Comparison of ENCODE assay signal across 8 cellular contexts in genomic region chr4:55636622-55636999, GRCh38. TPM values are rescaled to one million over a fixed set of nuclear protein-coding genes. Genes with fewer than 3 reads are reported as not detected.
DNase-seq lines count a peak whose midpoint lies in the region; ATAC-seq, FAIRE-seq and TF ChIP-seq lines count a peak whose summit lies in the region.

No MANE protein-coding gene starts in this region.

- CTCF ChIA-PET in activated naive CD4-positive, alpha-beta T cell treated with anti-CD3 and anti-CD28 coated beads, Interleukin-2, amount 10 ng/mL, durations not matched to agents 7 days and 5 days (lab: Charles Lee) = interaction anchor here (1.0 kb wide), 1 partner anchor 229 kb away, joined by 4 read pairs; no protein-coding TSS in a partner anchor

- no peaks in the 10 kb centered on the region for H3K79me2 ChIP-seq in keratinocyte (ENCODE audit: control insufficient read depth, insufficient read depth, low read length)

- no peaks in the 10 kb centered on the region for H3K36me3 ChIP-seq in ascending aorta
- H3K36me3 ChIP-seq in keratinocyte (ENCODE audit: control insufficient read depth in 2 of 2, extremely low read depth in 1 of 2, insufficient read depth in 2 of 2, low read length in 2 of 2) = no peaks in the 10 kb centered on the region
- no peaks in the 10 kb centered on the region for H3K36me3 ChIP-seq in suprapubic skin

- H3K9me3 ChIP-seq in ascending aorta = no peaks in the 10 kb centered on the region
- H3K9me3 ChIP-seq in keratinocyte (ENCODE audit: control insufficient read depth, low read depth, low read length) = no peaks in the 10 kb centered on the region
- no peaks in the 10 kb centered on the region for H3K9me3 ChIP-seq in suprapubic skin

- TF ChIP-seq CTCF in ascending aorta (IDR thresholded peaks at IDR 0.05) = no peak
- TF ChIP-seq CTCF in keratinocyte (optimal IDR thresholded peaks at IDR 0.05 in 1 of 3, IDR thresholded peaks at IDR 0.05 in 1 of 3, conservative IDR thresholded peaks at IDR 0.05 in 1 of 3; ENCODE audit: extremely low read depth in 1 of 3, insufficient read depth in 2 of 3, low read length in 3 of 3) = no peak
- TF ChIP-seq CTCF in suprapubic skin (IDR thresholded peaks at IDR 0.05) = no peak

- H3K9me1 ChIP-seq in keratinocyte (ENCODE audit: control insufficient read depth, extremely low read depth, insufficient read depth, low read length) = no peaks in the 10 kb centered on the region

- no peak for DNase-seq in activated naive CD4-positive, alpha-beta T cell treated with anti-CD3 and anti-CD28 coated beads, Interleukin-2, amount 10 ng/mL, durations not matched to agents 7 days and 5 days
- DNase-seq in activated naive CD4-positive, alpha-beta T cell treated with anti-CD3 and anti-CD28 coated beads, Interleukin-2, amount 50 U/mL, for 72 hours (ENCODE audit: low spot score in 2 of 2) = no peak
- DNase-seq in ascending aorta (ENCODE audit: low spot score in 2 of 2) = no peak
- DNase-seq in keratinocyte (ENCODE audit: low read depth, low spot score) = no peak
- DNase-seq in suprapubic skin (ENCODE audit: low spot score in 2 of 2) = no peak
- DNase-seq in effector CD4-positive, alpha-beta T cell = no peak
- DNase-seq in amygdala (lab: John Stamatoyannopoulos, UW) = no peak

- WGBS in suprapubic skin = 12% methylated on average over 8 of the region's 8 CpGs

- H3K27ac ChIP-seq in ascending aorta (no peak overlapping the region), keratinocyte (ENCODE audit: control insufficient read depth, insufficient read depth, low read length) (peak overlapping the region; percentile 33), suprapubic skin (no peak overlapping the region)

- no peak for TF ChIP-seq POLR2A in suprapubic skin (IDR thresholded peaks at IDR 0.05)

- no peak for ATAC-seq in activated naive CD4-positive, alpha-beta T cell treated with anti-CD3 and anti-CD28 coated beads, Interleukin-2, amount 50 U/mL, for 72 hours
- ATAC-seq in HG03521 (IDR thresholded peaks at IDR 0.05; ENCODE audit: unreplicated experiment) = no peak

- no peak for FAIRE-seq in keratinocyte (lab: Jason Lieb, UNC)

- H3K4me1 ChIP-seq in ascending aorta (peaks cover 8 to 9% of the 10 kb centered on the region in 2 donors), keratinocyte (ENCODE audit: control insufficient read depth, extremely low read depth, insufficient read depth, low read length) (peaks cover 15% of the 10 kb centered on the region), suprapubic skin (peaks cover 17% of the 10 kb centered on the region)

- H3K4me1 Mint-ChIP-seq in activated naive CD4-positive, alpha-beta T cell treated with anti-CD3 and anti-CD28 coated beads, Interleukin-2, amount 10 ng/mL, durations not matched to agents 7 days and 5 days = peaks cover 14% of the 10 kb centered on the region

- peak overlapping the region; percentile 52 for H3K4me3 Mint-ChIP-seq in activated naive CD4-positive, alpha-beta T cell treated with anti-CD3 and anti-CD28 coated beads, Interleukin-2, amount 10 ng/mL, durations not matched to agents 7 days and 5 days

- H3K9me3 Mint-ChIP-seq in activated naive CD4-positive, alpha-beta T cell treated with anti-CD3 and anti-CD28 coated beads, Interleukin-2, amount 10 ng/mL, durations not matched to agents 7 days and 5 days = no peaks in the 10 kb centered on the region
- H3K9me3 Mint-ChIP-seq in activated naive CD4-positive, alpha-beta T cell treated with anti-CD3 and anti-CD28 coated beads, Interleukin-2, amount 50 U/mL, for 72 hours = no peaks in the 10 kb centered on the region

- H3K9ac ChIP-seq in keratinocyte (ENCODE audit: control insufficient read depth, extremely low read depth, insufficient read depth, low read length) = peak overlapping the region; percentile 51

- H3K4me2 ChIP-seq in keratinocyte (ENCODE audit: control insufficient read depth, extremely low read depth, insufficient read depth, low read depth, low read length) = peak overlapping the region; percentile 92

- H3K36me3 Mint-ChIP-seq in activated naive CD4-positive, alpha-beta T cell treated with anti-CD3 and anti-CD28 coated beads, Interleukin-2, amount 10 ng/mL, durations not matched to agents 7 days and 5 days = no peaks in the 10 kb centered on the region
- peaks cover 0 to 7% of the 10 kb centered on the region in 2 donors for H3K36me3 Mint-ChIP-seq in activated naive CD4-positive, alpha-beta T cell treated with anti-CD3 and anti-CD28 coated beads, Interleukin-2, amount 50 U/mL, for 72 hours

- no peak overlapping the region for H3K27ac Mint-ChIP-seq in activated naive CD4-positive, alpha-beta T cell treated with anti-CD3 and anti-CD28 coated beads, Interleukin-2, amount 10 ng/mL, durations not matched to agents 7 days and 5 days
- H3K27ac Mint-ChIP-seq in activated naive CD4-positive, alpha-beta T cell treated with anti-CD3 and anti-CD28 coated beads, Interleukin-2, amount 50 U/mL, for 72 hours = no peak overlapping the region

- H3K27me3 Mint-ChIP-seq in activated naive CD4-positive, alpha-beta T cell treated with anti-CD3 and anti-CD28 coated beads, Interleukin-2, amount 10 ng/mL, durations not matched to agents 7 days and 5 days = peaks cover 70% of the 10 kb centered on the region

- H2AFZ ChIP-seq in keratinocyte (ENCODE audit: control insufficient read depth, low read length) = peak overlapping the region; percentile 93

- TF ChIP-seq EP300 in suprapubic skin (IDR thresholded peaks at IDR 0.05) = no peak

- H3K27me3 ChIP-seq in ascending aorta (no peaks in the 10 kb centered on the region), keratinocyte (ENCODE audit: control insufficient read depth, extremely low read depth, insufficient read depth, low read length) (no peaks in the 10 kb centered on the region), suprapubic skin (peaks cover 12% of the 10 kb centered on the region)

- H3K4me3 ChIP-seq in ascending aorta = peak overlapping the region; percentile 49 to 63
- peak overlapping the region; percentile 46 to 74 (median 74) for H3K4me3 ChIP-seq in keratinocyte (ENCODE audit: control insufficient read depth in 2 of 3, extremely low read depth in 1 of 3, insufficient read depth in 2 of 3, low read depth in 1 of 3, low read length in 3 of 3)
- peak overlapping the region; percentile 62 for H3K4me3 ChIP-seq in suprapubic skin

- intact Hi-C loops in ascending aorta (cut with DNase I) = no loop called here

- H4K20me1 ChIP-seq in keratinocyte (ENCODE audit: control insufficient read depth, extremely low read depth, insufficient read depth, low read length) = no peaks in the 10 kb centered on the region

- dilution Hi-C loops in keratinocyte (cut with MboI; ENCODE audit: extremely low pct_ligation_motif_present, low sequenced_read_pairs) = no loop called here

RNA-seq across cellular contexts. Expression of gene NMU, which starts 0.5 kb away (rescaled TPM):
- total RNA-seq in activated naive CD4-positive, alpha-beta T cell treated with anti-CD3 and anti-CD28 coated beads, Interleukin-2, amount 50 U/mL, for 72 hours = under 1 TPM in 1 of 2 donors, not detected in 1; 0.35 TPM
- total RNA-seq in ascending aorta (not detected), suprapubic skin (10 to 100 TPM; 16.3 to 54.7 (median 36.7) TPM)
- polyA plus RNA-seq in keratinocyte = 4.1 to 12.0 TPM (median 5.2 TPM) in 3 replicates
- not detected for polyA plus RNA-seq in keratinocyte (2011; ENCODE audit: low read depth)
- 2.3 and 4.8 TPM in 2 replicates for polyA plus RNA-seq in keratinocyte (2011; cell fraction: cytosol; rRNA removed)
- 1.9 and 3.1 TPM in 2 replicates for polyA plus RNA-seq in keratinocyte (2011; cell fraction: nucleus; rRNA removed)
- 2.6 and 4.8 TPM in 2 replicates for polyA plus RNA-seq in keratinocyte (2012; ENCODE audit: low replicate concordance)
- polyA minus RNA-seq in keratinocyte = 1.3 to 1.5 TPM in 2 of 3 replicates, not detected in the other
- 3.5 TPM for polyA minus RNA-seq in keratinocyte (2011; cell fraction: cytosol; rRNA and poly(A)+ RNA removed)
- not detected in 2 replicates for polyA minus RNA-seq in keratinocyte (2011; cell fraction: nucleus; rRNA and poly(A)+ RNA removed)

RNA-seq across cellular contexts. Expression of gene PDCL2, which starts 44.6 kb away (rescaled TPM):
- total RNA-seq in activated naive CD4-positive, alpha-beta T cell treated with anti-CD3 and anti-CD28 coated beads, Interleukin-2, amount 50 U/mL, for 72 hours = not detected
- total RNA-seq in ascending aorta (not detected), suprapubic skin (not detected)
- polyA plus RNA-seq in keratinocyte = not detected in 3 replicates
- polyA plus RNA-seq in keratinocyte (2011; ENCODE audit: low read depth) = not detected
- polyA plus RNA-seq in keratinocyte (2011; cell fraction: cytosol; rRNA removed) = not detected in 2 replicates
- not detected in 2 replicates for polyA plus RNA-seq in keratinocyte (2011; cell fraction: nucleus; rRNA removed)
- not detected in 2 replicates for polyA plus RNA-seq in keratinocyte (2012; ENCODE audit: low replicate concordance)
- polyA minus RNA-seq in keratinocyte = not detected in 3 replicates
- polyA minus RNA-seq in keratinocyte (2011; cell fraction: cytosol; rRNA and poly(A)+ RNA removed) = not detected
- polyA minus RNA-seq in keratinocyte (2011; cell fraction: nucleus; rRNA and poly(A)+ RNA removed) = not detected in 2 replicates

Comparison
In these comparisons a context has a peak if more than half of its experiments do, and no peak if none do; other contexts are left out.
1. RNA of gene NMU, which starts 0.5 kb away (total RNA-seq): 16.3 to 54.7 TPM in suprapubic skin; 0.35 TPM in activated naive CD4-positive, alpha-beta T cell treated with anti-CD3 and anti-CD28 coated beads, Interleukin-2, amount 50 U/mL, for 72 hours and not detected in ascending aorta (single experiment); every median in the first group is over 10 times any median in the second.
2. Peak in every context shown above with its lines, with median percentiles within 50 percentile points of each other: H3K4me3 ChIP-seq.